In the genomic region with DNA sequence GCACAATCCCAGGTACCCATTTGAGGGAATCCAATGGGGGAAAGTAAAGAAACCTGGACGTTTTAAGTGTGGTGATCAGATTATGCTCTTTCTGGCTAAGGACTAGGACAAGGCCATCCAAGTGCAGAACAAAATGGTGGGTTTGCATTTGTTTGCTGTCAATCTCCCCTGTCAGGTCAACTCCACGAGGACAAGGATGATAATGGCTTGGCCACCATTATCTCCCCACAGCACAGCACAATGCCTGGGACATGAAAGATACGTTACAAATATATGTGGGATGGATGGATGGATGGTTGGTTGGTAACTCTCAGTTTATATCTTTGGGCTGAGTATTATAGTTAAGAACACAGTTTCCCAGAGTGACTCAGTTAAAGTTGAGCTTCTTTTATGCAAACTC, we compare ENCODE assay signal across 35 cellular contexts.
A peak's percentile ranks its signal among the peaks of the same experiment; 100 is the strongest.
DNase-seq lines count a peak whose midpoint lies in the region; ATAC-seq, FAIRE-seq and TF ChIP-seq lines count a peak whose summit lies in the region.
"Had no signal": no experiment of that assay in that cellular context is flagged by ENCODE, and none has a peak within 500 bp of the region (broad histone marks: within the 10 kb centered on the region; RNA-seq: fewer than 3 reads in every experiment).

No MANE protein-coding gene starts in this region.

- no peak overlapping the region for H3K27ac Mint-ChIP-seq in osteocyte (ENCODE audit: unreplicated experiment)
- H3K27ac Mint-ChIP-seq in stimulated activated effector memory CD8-positive, alpha-beta T cell treated with anti-CD3 and anti-CD28 coated beads, Interleukin-12 subunit alpha, Interleukin-12 subunit beta, amount 100 ng/mL, for 72 hours = no peak overlapping the region
- H3K27ac Mint-ChIP-seq: B cell; CD14-positive monocyte; CD4-positive, alpha-beta memory T cell; CD4-positive, alpha-beta T cell; CD4-positive, CD25-positive, alpha-beta regulatory T cell; CD8-positive, alpha-beta T cell had no signal

- ATAC-seq in K562 = peak; percentile 34; the same call in 2 of the 3 replicates
- ATAC-seq in activated T-cell treated with anti-CD3 and anti-CD28 coated beads, Interleukin-2, amount 50 U/mL, for 4 hours = no peak
- ATAC-seq in stimulated activated effector memory CD8-positive, alpha-beta T cell treated with anti-CD3 and anti-CD28 coated beads, Interleukin-12 subunit alpha, Interleukin-12 subunit beta, amount 100 ng/mL, for 72 hours = no peak
- ATAC-seq: A549; CD8-positive, alpha-beta T cell had no signal

- H3K27ac ChIP-seq in K562 (ENCODE audit: extremely low read depth, low read depth, low read length) (no peak overlapping the region), esophagus muscularis mucosa (replicated peaks in 1 of 4) (no peak overlapping the region), ascending aorta (no peak overlapping the region)
- H3K27ac ChIP-seq: 22Rv1; A549; BLaER1; BLaER1 treated with 17β-estradiol and CSF1 and Interleukin-3, amounts not matched to agents 10 nM and 100 nM; C4-2B had no signal

- no peaks in the 10 kb centered on the region for H3K36me3 Mint-ChIP-seq in osteocyte (ENCODE audit: unreplicated experiment)
- no peaks in the 10 kb centered on the region for H3K36me3 Mint-ChIP-seq in activated T-cell treated with anti-CD3 and anti-CD28 coated beads, Interleukin-2, amount 50 U/mL, for 4 hours (ENCODE audit: insufficient read depth)
- H3K36me3 Mint-ChIP-seq in stimulated activated effector memory CD8-positive, alpha-beta T cell treated with anti-CD3 and anti-CD28 coated beads, Interleukin-12 subunit alpha, Interleukin-12 subunit beta, amount 100 ng/mL, for 72 hours = no peaks in the 10 kb centered on the region
- H3K36me3 Mint-ChIP-seq: CD14-positive monocyte; CD4-positive, alpha-beta memory T cell; CD4-positive, CD25-positive, alpha-beta regulatory T cell; CD8-positive, alpha-beta T cell had no signal

- TF ChIP-seq POLR2A in K562 (conservative IDR thresholded peaks at IDR 0.05) = no peak
- no peak for TF ChIP-seq POLR2A in esophagus muscularis mucosa (IDR thresholded peaks at IDR 0.05; ENCODE audit: low read depth)

- H3K9me3 ChIP-seq in K562 (replicated peaks; ENCODE audit: control insufficient read depth, insufficient read depth, low read depth, low read length) = no peaks in the 10 kb centered on the region
- H3K9me3 ChIP-seq in esophagus muscularis mucosa = peaks cover 0 to 29% (median 19%) of the 10 kb centered on the region in 4 donors
- peaks cover 5 to 6% of the 10 kb centered on the region in 2 donors for H3K9me3 ChIP-seq in ascending aorta
- H3K9me3 ChIP-seq: BE2C, Caco-2 had no signal

- TF ChIP-seq EP300 in K562 (IDR thresholded peaks at IDR 0.05; ENCODE audit: low read length) (peak; percentile 33; the same call in 1 of the 2 replicates), esophagus muscularis mucosa (IDR thresholded peaks at IDR 0.05) (no peak)

- H3K4me3 ChIP-seq in K562 (no peak overlapping the region), esophagus muscularis mucosa (no peak overlapping the region), ascending aorta (no peak overlapping the region)
- H3K4me3 ChIP-seq: A549; BLaER1; BLaER1 treated with 17β-estradiol and CSF1 and Interleukin-3, amounts not matched to agents 10 nM and 100 nM had no signal

- no peaks in the 10 kb centered on the region for H3K4me1 Mint-ChIP-seq in osteocyte (ENCODE audit: unreplicated experiment)
- no peaks in the 10 kb centered on the region for H3K4me1 Mint-ChIP-seq in activated T-cell treated with anti-CD3 and anti-CD28 coated beads, Interleukin-2, amount 50 U/mL, for 4 hours (ENCODE audit: low read depth)
- H3K4me1 Mint-ChIP-seq in stimulated activated effector memory CD8-positive, alpha-beta T cell treated with anti-CD3 and anti-CD28 coated beads, Interleukin-12 subunit alpha, Interleukin-12 subunit beta, amount 100 ng/mL, for 72 hours = no peaks in the 10 kb centered on the region
- H3K4me1 Mint-ChIP-seq: B cell; CD14-positive monocyte; CD4-positive, alpha-beta memory T cell; CD4-positive, CD25-positive, alpha-beta regulatory T cell; CD8-positive, alpha-beta memory T cell had no signal

- peaks cover 8% of the 10 kb centered on the region for H3K9me3 Mint-ChIP-seq in osteocyte (ENCODE audit: unreplicated experiment)
- H3K9me3 Mint-ChIP-seq in activated T-cell treated with anti-CD3 and anti-CD28 coated beads, Interleukin-2, amount 50 U/mL, for 4 hours = peaks cover 11% of the 10 kb centered on the region
- H3K9me3 Mint-ChIP-seq in stimulated activated effector memory CD8-positive, alpha-beta T cell treated with anti-CD3 and anti-CD28 coated beads, Interleukin-12 subunit alpha, Interleukin-12 subunit beta, amount 100 ng/mL, for 72 hours = peaks cover 7% of the 10 kb centered on the region

- POLR2A ChIA-PET in K562 (lab: Yijun Ruan, JAX) = no interaction called here

- TF ChIP-seq RAD21 in K562 (CRISPR knock-in tag; conservative IDR thresholded peaks at IDR 0.05 in 1 of 2, IDR thresholded peaks at IDR 0.05 in 1 of 2) = no peak

- H3K4me3 Mint-ChIP-seq in osteocyte (ENCODE audit: unreplicated experiment) = no peak overlapping the region
- no peak overlapping the region for H3K4me3 Mint-ChIP-seq in activated T-cell treated with anti-CD3 and anti-CD28 coated beads, Interleukin-2, amount 50 U/mL, for 4 hours
- H3K4me3 Mint-ChIP-seq in stimulated activated effector memory CD8-positive, alpha-beta T cell treated with anti-CD3 and anti-CD28 coated beads, Interleukin-12 subunit alpha, Interleukin-12 subunit beta, amount 100 ng/mL, for 72 hours = no peak overlapping the region
- H3K4me3 Mint-ChIP-seq: B cell; CD14-positive monocyte; CD4-positive, alpha-beta memory T cell; CD4-positive, alpha-beta T cell; CD4-positive, CD25-positive, alpha-beta regulatory T cell; CD8-positive, alpha-beta memory T cell; CD8-positive, alpha-beta T cell had no signal

- H3K9me1 ChIP-seq in K562 (ENCODE audit: control insufficient read depth, insufficient read depth, low read length) = no peaks in the 10 kb centered on the region

- H3K27me3 ChIP-seq in K562 (ENCODE audit: control insufficient read depth in 2 of 2, insufficient read depth in 2 of 2, low read length in 2 of 2) (no peaks in the 10 kb centered on the region), esophagus muscularis mucosa (no peaks in the 10 kb centered on the region), ascending aorta (no peaks in the 10 kb centered on the region)
- H3K27me3 ChIP-seq: BE2C; BLaER1; BLaER1 treated with 17β-estradiol and CSF1 and Interleukin-3, amounts not matched to agents 10 nM and 100 nM had no signal

- CTCF ChIA-PET in K562 (lab: Yijun Ruan, JAX; ENCODE audit: low intra/inter-chr PET ratio) = no interaction called here

- no peaks in the 10 kb centered on the region for H3K36me3 ChIP-seq in K562 (ENCODE audit: control insufficient read depth, insufficient read depth, low read length)
- no peaks in the 10 kb centered on the region for H3K36me3 ChIP-seq in esophagus muscularis mucosa
- no peaks in the 10 kb centered on the region for H3K36me3 ChIP-seq in ascending aorta
- H3K36me3 ChIP-seq: BE2C; BLaER1; BLaER1 treated with 17β-estradiol and CSF1 and Interleukin-3, amounts not matched to agents 10 nM and 100 nM had no signal

- intact Hi-C loops in K562 (cut with micrococcal nuclease) = no loop called here
- intact Hi-C loops in esophagus muscularis mucosa (cut with DNase I) = no loop called here
- intact Hi-C loops in ascending aorta (cut with DNase I) = no loop called here

- H3K4me1 ChIP-seq in K562 (replicated peaks in 1 of 2; ENCODE audit: control insufficient read depth in 2 of 2, insufficient read depth in 2 of 2, low read length in 2 of 2) (peaks cover 0 to 6% of the 10 kb centered on the region in 2 experiments; a peak in 2 of 5 replicates), esophagus muscularis mucosa (no peaks in the 10 kb centered on the region), ascending aorta (no peaks in the 10 kb centered on the region)
- H3K4me1 ChIP-seq: BE2C, Caco-2 had no signal

- TF ChIP-seq CTCF in K562 (IDR thresholded peaks at IDR 0.05 in 2 of 3, conservative IDR thresholded peaks at IDR 0.05 in 1 of 3; ENCODE audit: insufficient read depth in 2 of 3, low read depth in 1 of 3, low read length in 3 of 3) (no peak), esophagus muscularis mucosa (IDR thresholded peaks at IDR 0.05) (no peak), osteocyte (IDR thresholded peaks at IDR 0.05) (no peak), ascending aorta (IDR thresholded peaks at IDR 0.05) (no peak)

- no peaks in the 10 kb centered on the region for H4K20me1 ChIP-seq in K562 (replicated peaks; ENCODE audit: control insufficient read depth, insufficient read depth, low read length)
- H4K20me1 ChIP-seq: BLaER1; BLaER1 treated with 17β-estradiol and CSF1 and Interleukin-3, amounts not matched to agents 10 nM and 100 nM had no signal

- H3K79me2 ChIP-seq in K562 (ENCODE audit: control insufficient read depth, insufficient read depth, low read length) = no peaks in the 10 kb centered on the region

- no peak overlapping the region for H3K9ac ChIP-seq in K562 (ENCODE audit: insufficient read depth in 1 of 2, low read depth in 2 of 2, low read length in 2 of 2)
- H3K9ac ChIP-seq: BLaER1; BLaER1 treated with 17β-estradiol and CSF1 and Interleukin-3, amounts not matched to agents 10 nM and 100 nM had no signal

- no TSS peak for BruUV-seq in K562 (replicated peaks; lab: Mats Ljungman, UMichigan)

- no peaks in the 10 kb centered on the region for H3K27me3 Mint-ChIP-seq in osteocyte (ENCODE audit: unreplicated experiment)
- peaks cover 7% of the 10 kb centered on the region for H3K27me3 Mint-ChIP-seq in activated T-cell treated with anti-CD3 and anti-CD28 coated beads, Interleukin-2, amount 50 U/mL, for 4 hours (ENCODE audit: low read depth)
- H3K27me3 Mint-ChIP-seq: CD4-positive, CD25-positive, alpha-beta regulatory T cell had no signal

- H3K4me2 ChIP-seq in K562 (ENCODE audit: insufficient read depth, low read length) = peak overlapping the region; percentile 23; the same call in 1 of the 2 replicates
- H3K4me2 ChIP-seq: A549; BLaER1; BLaER1 treated with 17β-estradiol and CSF1 and Interleukin-3, amounts not matched to agents 10 nM and 100 nM had no signal

- FAIRE-seq in K562 (lab: Jason Lieb, UNC) = peak; percentile 73
- FAIRE-seq: A204.1, A549, D721Med had no signal

- 0% methylated on average over 3 of the region's 3 CpGs for WGBS in K562 (ENCODE audit: insufficient coverage, low coverage, missing lambda C conversion rate)
- 72% methylated on average over 3 of the region's 3 CpGs for WGBS in esophagus muscularis mucosa

- peak in 2 of 4 experiments; percentile 32 to 50 for DNase-seq in K562 (ENCODE audit: extremely low read depth in 1 of 4, low spot score in 3 of 4)
- DNase-seq in esophagus muscularis mucosa (ENCODE audit: extremely low spot score) = peak; percentile 68
- DNase-seq in osteocyte (ENCODE audit: extremely low spot score, unreplicated experiment) = peak; percentile 21
- DNase-seq in activated T-cell treated with anti-CD3 and anti-CD28 coated beads, Interleukin-2, amount 50 U/mL, for 4 hours = no peak
- DNase-seq in stimulated activated effector memory CD8-positive, alpha-beta T cell treated with anti-CD3 and anti-CD28 coated beads, Interleukin-12 subunit alpha, Interleukin-12 subunit beta, amount 100 ng/mL, for 72 hours (ENCODE audit: low spot score in 2 of 2) = no peak
- DNase-seq in ascending aorta (ENCODE audit: low spot score in 2 of 2) = no peak
- DNase-seq: 8988T; ACHN; AML-193; BE2C; C1 segment of cervical spinal cord; Caco-2; Calu3; CD4-positive, alpha-beta memory T cell; CD4-positive, alpha-beta T cell; CD4-positive, CD25-positive, alpha-beta regulatory T cell; CD8-positive, alpha-beta memory T cell; CD8-positive, alpha-beta T cell; COR-L47; DMS 273 treated with DMSO at 0.1 percent for 48 hours; DMS153; DMS53; DMS79; DMS79 treated with DMSO at 0.1 percent for 48 hours; DND-41; EL had no signal

- in situ Hi-C loops in K562 (cut with MboI) = no loop called here

- H2AFZ ChIP-seq in K562 (ENCODE audit: low read depth, low read length) = peak overlapping the region; percentile 8; the same call in 1 of the 2 replicates

Comparison
In these comparisons a context has a peak if more than half of its experiments do, and no peak if none do; other contexts are left out.
1. DNase-seq: peak in esophagus muscularis mucosa (single experiment) and osteocyte (single experiment); none in activated T-cell treated with anti-CD3 and anti-CD28 coated beads, Interleukin-2, amount 50 U/mL, for 4 hours (single experiment), stimulated activated effector memory CD8-positive, alpha-beta T cell treated with anti-CD3 and anti-CD28 coated beads, Interleukin-12 subunit alpha, Interleukin-12 subunit beta, amount 100 ng/mL, for 72 hours (0 of 2) and ascending aorta (0 of 2).